Comparison of ENCODE assay signal across 8 cellular contexts in genomic region chr11:62324738-62325556, GRCh38. TPM values are rescaled to one million over a fixed set of nuclear protein-coding genes. Genes with fewer than 3 reads are reported as not detected.
DNase-seq lines count a peak whose midpoint lies in the region; ATAC-seq and TF ChIP-seq lines count a peak whose summit lies in the region.

No MANE protein-coding gene starts in this region.

- no peak overlapping the region for H3K14ac ChIP-seq in H9 (ENCODE audit: insufficient read depth, low read length)

- no peak overlapping the region for H3T11ph ChIP-seq in H9 (ENCODE audit: low read length)

- no peaks in the 10 kb centered on the region for H3K23me2 ChIP-seq in H9 (ENCODE audit: insufficient read length, low read depth, low read length, poor library complexity, severe bottlenecking)

- no peaks in the 10 kb centered on the region; a peak in 1 of 5 replicates for H3K9me3 Mint-ChIP-seq in H9

- no peak overlapping the region for H4K5ac ChIP-seq in H9 (ENCODE audit: insufficient read length, low read depth, low read length)

- no peak overlapping the region for H2AFZ ChIP-seq in H9 (ENCODE audit: low read length)

- H3K4me3 ChIP-seq in right cardiac atrium (ENCODE audit: low read length) = no peak overlapping the region

- peaks cover 12% of the 10 kb centered on the region for H3K27me3 Mint-ChIP-seq in H9 (ENCODE audit: low read depth)

- H3K56ac ChIP-seq in H9 (ENCODE audit: insufficient read length, low read depth, low read length) = no peak overlapping the region

- DNase-seq in AML-193 (lab: John Stamatoyannopoulos, UW) (peak; percentile 79 to 82), H9 (peak; percentile 89), SHP77 (lab: John Stamatoyannopoulos, UW) (peak; percentile 6 to 43), right cardiac atrium (peak; percentile 20 to 76 (median 55))
- peak; percentile 82 for DNase-seq in activated effector memory CD4-positive, alpha-beta T cell treated with anti-CD3 and anti-CD28 coated beads, Interleukin-2, amount 50 U/mL, for 16 hours
- peak; percentile 53 to 81 for DNase-seq in stimulated activated CD4-positive, alpha-beta T cell treated with anti-CD3 and anti-CD28 coated beads, Interleukin-2, amount 100 ng/mL, for 24 hours

- peaks cover 20 to 21% of the 10 kb centered on the region in 2 experiments for H3K4me1 Mint-ChIP-seq in H9

- H2BK120ac ChIP-seq in H9 (ENCODE audit: low read depth, low read length, poor library complexity, severe bottlenecking) = no peak overlapping the region

- no peak overlapping the region for H4K8ac ChIP-seq in H9 (replicated peaks; ENCODE audit: insufficient read length, low read depth, low read length)

- no peaks in the 10 kb centered on the region for H4K20me1 ChIP-seq in H9 (ENCODE audit: control insufficient read depth, insufficient read depth, insufficient read length)

- intact Hi-C loops in right cardiac atrium (cut with DNase I) = no loop called here

- H3K27me3 ChIP-seq in H9 (ENCODE audit: insufficient read depth, low read length) = no peaks in the 10 kb centered on the region
- no peaks in the 10 kb centered on the region for H3K27me3 ChIP-seq in right cardiac atrium (ENCODE audit: control insufficient read depth, insufficient read depth)

- H3K4me2 ChIP-seq in H9 (ENCODE audit: insufficient read depth, insufficient read length, low read length) = no peak overlapping the region

- ATAC-seq in right cardiac atrium = peak in 1 of 2 donors; percentile 42
- ATAC-seq in GM18868 (IDR thresholded peaks at IDR 0.05; ENCODE audit: unreplicated experiment) = no peak
- no peak for ATAC-seq in HG03571 (IDR thresholded peaks at IDR 0.05; ENCODE audit: unreplicated experiment)

- H3K4me1 ChIP-seq in H9 (ENCODE audit: insufficient read depth, low read length) (no peaks in the 10 kb centered on the region; the same call in 1 of the 2 replicates), right cardiac atrium (ENCODE audit: control insufficient read depth, insufficient read depth, low read length) (no peaks in the 10 kb centered on the region)

- WGBS in H9 (ENCODE audit: extremely low coverage, insufficient read length, low lambda C conversion rate) = no CpG with 5 or more reads among the region's 17 CpGs
- 24% methylated on average over 17 of the region's 17 CpGs for WGBS in right cardiac atrium

- no peak overlapping the region for H3K4ac ChIP-seq in H9 (ENCODE audit: low read depth, low read length)

- H3K9ac ChIP-seq in H9 (ENCODE audit: extremely low read depth, insufficient read length, low read length) = no peak overlapping the region

- H3K79me2 ChIP-seq in H9 (ENCODE audit: insufficient read depth, low read length) = no peaks in the 10 kb centered on the region

- no peak overlapping the region for H2BK12ac ChIP-seq in H9 (ENCODE audit: insufficient read length, low read depth, low read length)

- H3K9me3 ChIP-seq in H9 (ENCODE audit: control insufficient read depth, low read depth, low read length) (no peaks in the 10 kb centered on the region), right cardiac atrium (ENCODE audit: control insufficient read depth, low read length) (no peaks in the 10 kb centered on the region)

- H4K91ac ChIP-seq in H9 (ENCODE audit: insufficient read length, low read depth, low read length) = no peak overlapping the region

- H2BK5ac ChIP-seq in H9 (ENCODE audit: insufficient read length, low read length) = no peak overlapping the region

- no peak overlapping the region for H3K27ac Mint-ChIP-seq in H9

- no peak overlapping the region for H3K18ac ChIP-seq in H9 (ENCODE audit: insufficient read length, low read depth, low read length)

- TF ChIP-seq CTCF in H9 (conservative IDR thresholded peaks at IDR 0.05) = peak; percentile 99

- no peaks in the 10 kb centered on the region; a peak in 1 of 7 replicates for H3K36me3 Mint-ChIP-seq in H9 (ENCODE audit: insufficient read depth in 1 of 3, low read depth in 3 of 3)

- no peak overlapping the region for H3K23ac ChIP-seq in H9 (ENCODE audit: insufficient read length, low read depth, low read length)

- no peaks in the 10 kb centered on the region for H3K79me1 ChIP-seq in H9 (ENCODE audit: insufficient read depth, low read depth, low read length, poor library complexity, severe bottlenecking)

- no peak overlapping the region for H2BK15ac ChIP-seq in H9 (ENCODE audit: low read depth, low read length)

- no peak overlapping the region for H2BK20ac ChIP-seq in H9 (ENCODE audit: low read depth, low read length, poor library complexity, severe bottlenecking)

- H2AK5ac ChIP-seq in H9 (ENCODE audit: insufficient read length, low read length) = no peak overlapping the region

- H3K4me3 Mint-ChIP-seq in H9 = no peak overlapping the region

- H3K27ac ChIP-seq in H9 (ENCODE audit: insufficient read length, low read depth, low read length) (no peak overlapping the region), right cardiac atrium (ENCODE audit: low read length) (no peak overlapping the region)

RNA-seq across cellular contexts. Expression of gene ASRGL1, which starts 12.3 kb away (rescaled TPM):
- total RNA-seq in H9 (2021) (30.9 and 31.1 TPM in 2 replicates), right cardiac atrium (1 to 10 TPM; 4.9 to 8.1 (median 6.5) TPM)
- polyA plus RNA-seq in right cardiac atrium = 4.3 TPM

RNA-seq across cellular contexts. Expression of gene SCGB1D4, which starts 26.1 kb away (rescaled TPM):
- total RNA-seq in H9 (2021) = not detected in 2 replicates
- not detected for total RNA-seq in right cardiac atrium
- not detected for polyA plus RNA-seq in right cardiac atrium

RNA-seq across cellular contexts. Expression of gene SCGB2A2, which starts 55.0 kb away (rescaled TPM):
- total RNA-seq in H9 (2021) (not detected in 2 replicates), right cardiac atrium (not detected)
- not detected for polyA plus RNA-seq in right cardiac atrium

Comparison
In these comparisons a context has a peak if more than half of its experiments do, and no peak if none do; other contexts are left out.
1. DNase-seq: peak in every context shown above with its lines; median percentile 89 in H9; 82 in activated effector memory CD4-positive, alpha-beta T cell treated with anti-CD3 and anti-CD28 coated beads, Interleukin-2, amount 50 U/mL, for 16 hours; 80 in AML-193; 67 in stimulated activated CD4-positive, alpha-beta T cell treated with anti-CD3 and anti-CD28 coated beads, Interleukin-2, amount 100 ng/mL, for 24 hours; 55 in right cardiac atrium; 24 in SHP77.